ENCODE assay signal across 23 cellular contexts in genomic region chr6:119124079-119124824, GRCh38.
"Had no signal": no experiment of that assay in that cellular context is flagged by ENCODE, and none has a peak within 500 bp of the region (broad histone marks: within the 10 kb centered on the region; RNA-seq: fewer than 3 reads in every experiment).

No MANE protein-coding gene starts in this region.

- H3K36me3 ChIP-seq: left ventricle myocardium inferior, right atrium auricular region, tibial nerve had no signal

- FAIRE-seq: kidney, TTC549, urothelium cell line had no signal

- H3K27ac ChIP-seq: dorsolateral prefrontal cortex, left ventricle myocardium inferior, right atrium auricular region, tibial nerve had no signal

- DNase-seq: activated CD4-positive, alpha-beta T cell treated with anti-CD3 and anti-CD28 coated beads, Interleukin-2, amount 10 ng/mL, durations not matched to agents 7 days and 5 days; activated CD8-positive, alpha-beta T cell treated with anti-CD3 and anti-CD28 coated beads, Interleukin-2, amount 10 ng/mL, durations not matched to agents 7 days and 5 days; activated naive CD4-positive, alpha-beta T cell treated with Interleukin-2 at 50 U/mL for 16 hours; activated naive CD8-positive, alpha-beta T cell treated with anti-CD3 and anti-CD28 coated beads, Interleukin-2, amount 10 ng/mL, durations not matched to agents 7 days and 5 days; activated T-cell treated with anti-CD3 and anti-CD28 coated beads, Interleukin-2, amount 50 U/mL, for 24 hours; amygdala; caudate nucleus; dorsolateral prefrontal cortex; endodermal cell; foreskin melanocyte; glutamatergic neuron; hypothalamus; kidney; left ventricle myocardium inferior; mucosa of descending colon; naive B cell; stimulated activated CD4-positive, alpha-beta T cell treated with anti-CD3 and anti-CD28 coated beads, Interleukin-15, amount 100 ng/mL, for 24 hours; stimulated activated CD4-positive, alpha-beta T cell treated with anti-CD3 and anti-CD28 coated beads, Interleukin-2, amount 100 ng/mL, for 48 hours had no signal

- H3K9me3 ChIP-seq: left ventricle myocardium inferior, mucosa of descending colon, right atrium auricular region had no signal

- ATAC-seq: activated CD4-positive, CD25-positive, alpha-beta regulatory T cell treated with anti-CD3 and anti-CD28 coated beads, Interleukin-2, amount 50 U/mL, for 24 hours; activated CD8-positive, alpha-beta T cell treated with anti-CD3 and anti-CD28 coated beads, Interleukin-2, amount 10 ng/mL, durations not matched to agents 7 days and 5 days; mucosa of descending colon had no signal

- H3K27me3 ChIP-seq: dorsolateral prefrontal cortex, right atrium auricular region, tibial nerve had no signal

- H3K4me1 ChIP-seq: left ventricle myocardium inferior, right atrium auricular region had no signal

- H3K4me3 ChIP-seq: dorsolateral prefrontal cortex, left ventricle myocardium inferior, mucosa of descending colon, right atrium auricular region, tibial nerve had no signal
